In genomic region chr1:36910886-36911540, GRCh38 we compare ENCODE assay signal across 22 cellular contexts.
DNase-seq lines count a peak whose midpoint lies in the region; ATAC-seq, FAIRE-seq and TF ChIP-seq lines count a peak whose summit lies in the region.
"Had no signal": no experiment of that assay in that cellular context is flagged by ENCODE, and none has a peak within 500 bp of the region (broad histone marks: within the 10 kb centered on the region; RNA-seq: fewer than 3 reads in every experiment).

No MANE protein-coding gene starts in this region.

- peak; percentile 89 for ATAC-seq in GM12878
- no peak for ATAC-seq in lung (ENCODE audit: insufficient read depth, low FRiP score)
- ATAC-seq in gastrocnemius medialis, result no peak
- ATAC-seq: Right ventricle myocardium inferior, T-helper 17 cell had no signal

- no peak for TF ChIP-seq EP300 in GM12878 (IDR thresholded peaks at IDR 0.05; ENCODE audit: borderline replicate concordance in 1 of 2, control insufficient read depth in 1 of 2, low read depth in 2 of 2, low read length in 2 of 2)

- POLR2A ChIA-PET in GM12878 (lab: Charles Lee), result no interaction called here

- peaks cover 2% of the 10 kb centered on the region for H3K27me3 Mint-ChIP-seq in endodermal cell (ENCODE audit: insufficient read depth)

- no peak overlapping the region for H3K9ac ChIP-seq in GM12878 (ENCODE audit: control insufficient read depth, insufficient read depth, low read length)
- H3K9ac ChIP-seq in endodermal cell (ENCODE audit: extremely low read depth, low read length, poor library complexity, severe bottlenecking), result no peak overlapping the region
- H3K9ac ChIP-seq: GM23248 had no signal

- FAIRE-seq in GM12878 (lab: Jason Lieb, UNC) (no peak), D721Med (lab: Jason Lieb, UNC) (no peak)

- H3K27ac ChIP-seq in GM12878 (ENCODE audit: control insufficient read depth, insufficient read depth), result no peak overlapping the region
- no peak overlapping the region for H3K27ac ChIP-seq in lung (ENCODE audit: low read depth in 1 of 2, low read length in 1 of 2)
- H3K27ac ChIP-seq in gastrocnemius medialis, result no peak overlapping the region
- no peak overlapping the region for H3K27ac ChIP-seq in endodermal cell (ENCODE audit: low read depth, low read length)
- H3K27ac ChIP-seq: 22Rv1, C4-2B, GM23248 had no signal

- SMC1A ChIA-PET in GM12878 (lab: Charles Lee; ENCODE audit: uncharacterized antibody, unreplicated experiment), result interaction anchor here (0.8 kb wide), 1 partner anchor 48 kb away, joined by 3 read pairs; no protein-coding TSS in a partner anchor

- TF ChIP-seq POLR2A in GM12878 (IDR thresholded peaks at IDR 0.05; ENCODE audit: low read depth, low read length), result no peak
- no peak for TF ChIP-seq POLR2A in gastrocnemius medialis (IDR thresholded peaks at IDR 0.05)

- no TSS peak for BruUV-seq in GM12878 (replicated peaks; lab: Mats Ljungman, UMichigan)

- intact Hi-C loops in GM12878 (cut with micrococcal nuclease; ENCODE audit: unreplicated experiment) (no loop called here), gastrocnemius medialis (cut with DNase I; ENCODE audit: low total_unique reads) (no loop called here)

- no peak overlapping the region for H3K4me3 ChIP-seq in GM12878
- no peak overlapping the region for H3K4me3 ChIP-seq in lung
- no peak overlapping the region for H3K4me3 ChIP-seq in gastrocnemius medialis
- H3K4me3 ChIP-seq in endodermal cell (ENCODE audit: low read length), result no peak overlapping the region
- H3K4me3 ChIP-seq: GM23248, HAP-1 had no signal

- peaks cover 5% of the 10 kb centered on the region; the same call in 1 of the 2 replicates for H3K4me1 ChIP-seq in GM12878 (ENCODE audit: control insufficient read depth, insufficient read depth, low read length)
- H3K4me1 ChIP-seq in lung (ENCODE audit: control insufficient read depth in 2 of 2, insufficient read depth in 2 of 2, low read length in 2 of 2), result no peaks in the 10 kb centered on the region
- H3K4me1 ChIP-seq in gastrocnemius medialis, result no peaks in the 10 kb centered on the region
- H3K4me1 ChIP-seq in endodermal cell (ENCODE audit: control insufficient read depth, insufficient read depth, low read length), result peaks cover 7% of the 10 kb centered on the region
- H3K4me1 ChIP-seq: HAP-1 had no signal

- H3K79me2 ChIP-seq in GM12878 (ENCODE audit: control insufficient read depth, insufficient read depth, low read length), result no peaks in the 10 kb centered on the region

- H3K9me3 ChIP-seq in GM12878 (replicated peaks; ENCODE audit: control insufficient read depth, insufficient read depth, low read length) (no peaks in the 10 kb centered on the region; the same call in 2 of the 3 replicates), lung (ENCODE audit: control insufficient read depth in 2 of 2, insufficient read depth in 1 of 2, low read length in 1 of 2) (peaks cover 0 to 2% of the 10 kb centered on the region in 2 donors), gastrocnemius medialis (no peaks in the 10 kb centered on the region), endodermal cell (ENCODE audit: control insufficient read depth, low read length) (no peaks in the 10 kb centered on the region)
- H3K9me3 ChIP-seq: HAP-1 had no signal

- CTCF ChIA-PET in GM12878 (lab: Yijun Ruan, JAX), result interaction anchor here (0.7 kb wide), 2 partner anchors 10 to 46 kb away, joined by 3 read pairs; no protein-coding TSS in a partner anchor

- H3K27ac Mint-ChIP-seq in endodermal cell, result no peak overlapping the region
- H3K27ac Mint-ChIP-seq: T-helper 17 cell had no signal

- DNase-seq in NK-92 treated with Interleukin-12 subunit alpha and Interleukin-12 subunit beta, amount 100 ng/mL, for 24 hours (lab: John Stamatoyannopoulos, UW), result peak; percentile 44
- DNase-seq in NK-92 (lab: John Stamatoyannopoulos, UW; ENCODE audit: unreplicated experiment) (no peak), GM12878 (ENCODE audit: low read depth, low spot score) (no peak), lung (ENCODE audit: low spot score) (peak; percentile 22), D721Med (ENCODE audit: insufficient read length, low spot score) (no peak), gastrocnemius medialis (no peak), endodermal cell (no peak), NCI-H510A treated with DMSO at 0.1 percent for 48 hours (lab: John Stamatoyannopoulos, UW) (no peak)
- DNase-seq: DMS79 treated with DMSO at 0.1 percent for 48 hours, GM23248, KBM-7, MM.1S, NCI-H1048, NCI-H1436, NCI-H187 treated with DMSO at 0.1 percent for 48 hours, NCI-H748 treated with DMSO at 0.1 percent for 48 hours, OCI-M1, T-helper 17 cell had no signal

- no peaks in the 10 kb centered on the region for H3K27me3 ChIP-seq in GM12878 (replicated peaks in 1 of 2; ENCODE audit: control insufficient read depth in 2 of 2, insufficient read depth in 2 of 2, low read length in 1 of 2)
- H3K27me3 ChIP-seq in lung (ENCODE audit: control insufficient read depth, insufficient read depth), result no peaks in the 10 kb centered on the region
- no peaks in the 10 kb centered on the region for H3K27me3 ChIP-seq in gastrocnemius medialis
- H3K27me3 ChIP-seq in endodermal cell (ENCODE audit: control insufficient read depth, insufficient read depth, low read length, poor library complexity, severe bottlenecking), result no peaks in the 10 kb centered on the region

- no peak for TF ChIP-seq RAD21 in GM12878 (IDR thresholded peaks at IDR 0.05; ENCODE audit: insufficient read depth, low read depth, low read length)

- H3K36me3 ChIP-seq in GM12878 (ENCODE audit: control insufficient read depth in 2 of 2, insufficient read depth in 2 of 2, low read length in 1 of 2) (no peaks in the 10 kb centered on the region), lung (ENCODE audit: control insufficient read depth in 2 of 2, insufficient read depth in 2 of 2, low read length in 2 of 2) (no peaks in the 10 kb centered on the region), gastrocnemius medialis (no peaks in the 10 kb centered on the region), endodermal cell (ENCODE audit: control insufficient read depth, insufficient read depth, low read length) (no peaks in the 10 kb centered on the region)
- H3K36me3 ChIP-seq: HAP-1 had no signal

- RAD21 ChIA-PET in GM12878 (lab: Charles Lee; ENCODE audit: unreplicated experiment), result no interaction called here

- H3K4me2 ChIP-seq in GM12878 (ENCODE audit: control insufficient read depth, insufficient read depth), result no peak overlapping the region

- no peak overlapping the region for H3K4me3 Mint-ChIP-seq in endodermal cell
- H3K4me3 Mint-ChIP-seq: T-helper 17 cell had no signal

- WGBS in GM12878 (ENCODE audit: insufficient coverage, insufficient replicate concordance, low lambda C conversion rate, missing lambda C conversion rate), result 43% methylated on average over 7 of the region's 9 CpGs
- WGBS in lung, 2 donors, result 63 to 67% methylated on average over 9 of the region's 9 CpGs
- WGBS in endodermal cell (ENCODE audit: insufficient coverage in 1 of 2, insufficient read length in 1 of 2), 2 experiments, result 82 to 89% methylated on average over 6 to 9 of the region's 9 CpGs

- TF ChIP-seq CTCF in GM12878 (IDR thresholded peaks at IDR 0.05 in 2 of 3, conservative IDR thresholded peaks at IDR 0.05 in 1 of 3; ENCODE audit: control insufficient read depth in 2 of 3, extremely low read depth in 1 of 3, insufficient read depth in 1 of 3, low read depth in 3 of 3, low read length in 3 of 3), result no peak
- TF ChIP-seq CTCF in lung (IDR thresholded peaks at IDR 0.05; ENCODE audit: control extremely low read depth, extremely low read depth), result no peak
- no peak for TF ChIP-seq CTCF in D721Med (IDR thresholded peaks at IDR 0.05; ENCODE audit: insufficient read depth, missing control alignments)
- TF ChIP-seq CTCF in gastrocnemius medialis (IDR thresholded peaks at IDR 0.05 in 4 of 5, conservative IDR thresholded peaks at IDR 0.05 in 1 of 5), result no peak
- TF ChIP-seq CTCF in endodermal cell (conservative IDR thresholded peaks at IDR 0.05), result no peak

- peaks cover 28% of the 10 kb centered on the region for H3K4me1 Mint-ChIP-seq in endodermal cell

- H3K36me3 Mint-ChIP-seq in endodermal cell (ENCODE audit: low read depth), result no peaks in the 10 kb centered on the region

- H4K20me1 ChIP-seq in GM12878 (ENCODE audit: control insufficient read depth, insufficient read depth), result no peaks in the 10 kb centered on the region

- no peak overlapping the region; the same call in 1 of the 2 replicates for H2AFZ ChIP-seq in GM12878 (ENCODE audit: control insufficient read depth, low read depth, low read length)
- H2AFZ ChIP-seq: GM23248 had no signal

- peaks cover 11% of the 10 kb centered on the region for H3K9me3 Mint-ChIP-seq in endodermal cell

- in situ Hi-C loops in GM12878 (cut with MboI) (no loop called here), gastrocnemius medialis (cut with MboI; ENCODE audit: low sequenced_read_pairs in 4 of 4) (no loop called here)

TF ChIP-seq in GM12878, 131 proteins besides CTCF, POLR2A, EP300 and RAD21 (continues in another document):
- no peak for TF ChIP-seq ZNF622 (IDR thresholded peaks at IDR 0.05)
- no peak for TF ChIP-seq ZBTB4 (CRISPR knock-in tag; IDR thresholded peaks at IDR 0.05)
- peak; percentile 59; the same call in 1 of the 2 replicates for TF ChIP-seq ATF7 (IDR thresholded peaks at IDR 0.05; ENCODE audit: low read depth)

Comparison
In these comparisons a context has a peak if more than half of its experiments do, and no peak if none do; other contexts are left out.
1. DNase-seq: peak in NK-92 treated with Interleukin-12 subunit alpha and Interleukin-12 subunit beta, amount 100 ng/mL, for 24 hours (single experiment) and lung (single experiment); none in NK-92 (single experiment), GM12878 (single experiment), D721Med (single experiment), gastrocnemius medialis (0 of 2), endodermal cell (single experiment) and NCI-H510A treated with DMSO at 0.1 percent for 48 hours (single experiment).